Comparison of ENCODE assay signal across 15 cellular contexts in the genomic region with DNA sequence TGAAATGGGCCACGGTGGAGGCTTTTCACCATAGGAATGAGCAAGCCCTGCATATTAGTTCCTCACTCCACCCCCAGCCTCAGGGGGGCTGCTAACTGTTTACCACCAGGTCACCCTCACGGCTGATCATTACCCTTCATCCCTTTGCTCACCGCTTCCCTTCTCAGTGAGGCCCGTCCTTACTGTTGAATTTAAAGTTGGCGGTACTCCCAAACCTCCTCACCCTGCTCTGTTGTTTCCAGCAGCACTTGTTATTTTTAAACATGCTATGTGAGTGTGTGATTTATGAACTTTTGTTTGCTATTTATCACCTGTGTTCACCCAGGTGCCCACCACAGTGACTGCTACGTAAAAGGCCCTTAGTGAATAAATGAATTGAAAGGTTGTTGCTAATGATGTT.
DNase-seq lines count a peak whose midpoint lies in the region; ATAC-seq and TF ChIP-seq lines count a peak whose summit lies in the region.
"Had no signal": no experiment of that assay in that cellular context is flagged by ENCODE, and none has a peak within 500 bp of the region (broad histone marks: within the 10 kb centered on the region; RNA-seq: fewer than 3 reads in every experiment).

No MANE protein-coding gene starts in this region.

- H3K27ac Mint-ChIP-seq in GM23338 (no peak overlapping the region), T-helper 17 cell (peak overlapping the region; percentile 24)

- DNase-seq in NCI-H748 (lab: John Stamatoyannopoulos, UW; ENCODE audit: unreplicated experiment): peak; percentile 37
- DNase-seq in NCI-H748 treated with DMSO at 0.1 percent for 48 hours (lab: John Stamatoyannopoulos, UW): no peak
- DNase-seq in GM23338 (ENCODE audit: low spot score): no peak
- DNase-seq in T-helper 17 cell: no peak
- no peak for DNase-seq in left ventricle myocardium superior
- DNase-seq in OCI-M1 (lab: John Stamatoyannopoulos, UW): no peak
- no peak for DNase-seq in 8988T
- DNase-seq: BE2C, COR-L47, DMS 273 treated with DMSO at 0.1 percent for 48 hours, MM.1S, NCI-H187, Peyer's patch had no signal

- peak; percentile 46 for ATAC-seq in GM23338
- no peak for ATAC-seq in T-helper 17 cell
- peak; percentile 86 for ATAC-seq in left ventricle myocardium superior
- no peak for ATAC-seq in activated CD4-positive, CD25-positive, alpha-beta regulatory T cell treated with anti-CD3 and anti-CD28 coated beads, Interleukin-2, amount 50 U/mL, for 24 hours

- H3K79me2 ChIP-seq in GM23338 (replicated peaks; ENCODE audit: insufficient read depth): no peaks in the 10 kb centered on the region

- H3K4me1 ChIP-seq in GM23338 (ENCODE audit: insufficient read depth): peaks cover 4% of the 10 kb centered on the region; the same call in 1 of the 2 replicates
- H3K4me1 ChIP-seq: BE2C, Peyer's patch had no signal

- no peaks in the 10 kb centered on the region for H3K9me3 Mint-ChIP-seq in GM23338
- H3K9me3 Mint-ChIP-seq: CD4-positive, CD25-positive, alpha-beta regulatory T cell had no signal

- H3F3A ChIP-seq in GM23338 (replicated peaks; ENCODE audit: low read depth): no peaks in the 10 kb centered on the region

- intact Hi-C loops in left ventricle myocardium superior (cut with micrococcal nuclease): no loop called here

- no peaks in the 10 kb centered on the region for H3K9me3 ChIP-seq in T-helper 17 cell (ENCODE audit: control insufficient read depth, low read length, poor library complexity, severe bottlenecking)
- H3K9me3 ChIP-seq: BE2C, Peyer's patch had no signal

- no peaks in the 10 kb centered on the region for H4K20me1 ChIP-seq in GM23338 (replicated peaks; ENCODE audit: insufficient read depth)

- no peaks in the 10 kb centered on the region for H3K36me3 ChIP-seq in GM23338 (ENCODE audit: insufficient read depth)
- H3K36me3 ChIP-seq: BE2C, Peyer's patch had no signal

- H3K4me1 Mint-ChIP-seq in GM23338: peaks cover 23% of the 10 kb centered on the region
- peaks cover 26% of the 10 kb centered on the region for H3K4me1 Mint-ChIP-seq in T-helper 17 cell

- H3K27me3 Mint-ChIP-seq in GM23338 (ENCODE audit: insufficient read depth, low read depth, poor library complexity) (peaks cover 5% of the 10 kb centered on the region), T-helper 17 cell (no peaks in the 10 kb centered on the region)
- H3K27me3 Mint-ChIP-seq: CD4-positive, CD25-positive, alpha-beta regulatory T cell had no signal

- H3K4me2 ChIP-seq in GM23338: no peak overlapping the region

- H3K27me3 ChIP-seq in GM23338 (ENCODE audit: insufficient read depth): no peaks in the 10 kb centered on the region
- H3K27me3 ChIP-seq: BE2C, Peyer's patch had no signal

- H3K36me3 Mint-ChIP-seq in GM23338 (ENCODE audit: low read depth): no peaks in the 10 kb centered on the region
- peaks cover 14% of the 10 kb centered on the region for H3K36me3 Mint-ChIP-seq in T-helper 17 cell (ENCODE audit: low read depth)

- TF ChIP-seq CTCF in GM23338 (conservative IDR thresholded peaks at IDR 0.05; ENCODE audit: low read depth in 2 of 2): no peak

- H3K27ac ChIP-seq in GM23338 (ENCODE audit: low read depth): no peak overlapping the region
- H3K27ac ChIP-seq: Peyer's patch had no signal

- 0 out of 2 replicates have a peak, but pooled peaks cover 3% of the 10 kb centered on the region for H3K9me2 ChIP-seq in GM23338 (ENCODE audit: insufficient read depth)

- H2AFZ ChIP-seq in GM23338: no peak overlapping the region

- H3K4me3 ChIP-seq in GM23338: no peak overlapping the region
- H3K4me3 ChIP-seq: Peyer's patch had no signal

- no peak overlapping the region for H3K4me3 Mint-ChIP-seq in GM23338
- H3K4me3 Mint-ChIP-seq in T-helper 17 cell: no peak overlapping the region
- H3K4me3 Mint-ChIP-seq: CD4-positive, CD25-positive, alpha-beta regulatory T cell had no signal

TF ChIP-seq in GM23338, 12 proteins besides CTCF, POLR2A, EP300 and RAD21 (continues in another document):
- TF ChIP-seq NANOG (IDR thresholded peaks at IDR 0.05; ENCODE audit: borderline replicate concordance): no peak
- no peak for TF ChIP-seq ZNF331 (CRISPR knock-in tag; IDR thresholded peaks at IDR 0.05; ENCODE audit: low read depth)
- TF ChIP-seq, protein P1, sequence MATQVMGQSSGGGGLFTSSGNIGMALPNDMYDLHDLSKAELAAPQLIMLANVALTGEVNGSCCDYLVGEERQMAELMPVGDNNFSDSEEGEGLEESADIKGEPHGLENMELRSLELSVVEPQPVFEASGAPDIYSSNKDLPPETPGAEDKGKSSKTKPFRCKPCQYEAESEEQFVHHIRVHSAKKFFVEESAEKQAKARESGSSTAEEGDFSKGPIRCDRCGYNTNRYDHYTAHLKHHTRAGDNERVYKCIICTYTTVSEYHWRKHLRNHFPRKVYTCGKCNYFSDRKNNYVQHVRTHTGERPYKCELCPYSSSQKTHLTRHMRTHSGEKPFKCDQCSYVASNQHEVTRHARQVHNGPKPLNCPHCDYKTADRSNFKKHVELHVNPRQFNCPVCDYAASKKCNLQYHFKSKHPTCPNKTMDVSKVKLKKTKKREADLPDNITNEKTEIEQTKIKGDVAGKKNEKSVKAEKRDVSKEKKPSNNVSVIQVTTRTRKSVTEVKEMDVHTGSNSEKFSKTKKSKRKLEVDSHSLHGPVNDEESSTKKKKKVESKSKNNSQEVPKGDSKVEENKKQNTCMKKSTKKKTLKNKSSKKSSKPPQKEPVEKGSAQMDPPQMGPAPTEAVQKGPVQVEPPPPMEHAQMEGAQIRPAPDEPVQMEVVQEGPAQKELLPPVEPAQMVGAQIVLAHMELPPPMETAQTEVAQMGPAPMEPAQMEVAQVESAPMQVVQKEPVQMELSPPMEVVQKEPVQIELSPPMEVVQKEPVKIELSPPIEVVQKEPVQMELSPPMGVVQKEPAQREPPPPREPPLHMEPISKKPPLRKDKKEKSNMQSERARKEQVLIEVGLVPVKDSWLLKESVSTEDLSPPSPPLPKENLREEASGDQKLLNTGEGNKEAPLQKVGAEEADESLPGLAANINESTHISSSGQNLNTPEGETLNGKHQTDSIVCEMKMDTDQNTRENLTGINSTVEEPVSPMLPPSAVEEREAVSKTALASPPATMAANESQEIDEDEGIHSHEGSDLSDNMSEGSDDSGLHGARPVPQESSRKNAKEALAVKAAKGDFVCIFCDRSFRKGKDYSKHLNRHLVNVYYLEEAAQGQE (IDR thresholded peaks at IDR 0.05; ENCODE audit: unreplicated experiment): no peak
- no peak for TF ChIP-seq POLR2AphosphoS5 (IDR thresholded peaks at IDR 0.05; ENCODE audit: low read depth)
- TF ChIP-seq, protein P2, sequence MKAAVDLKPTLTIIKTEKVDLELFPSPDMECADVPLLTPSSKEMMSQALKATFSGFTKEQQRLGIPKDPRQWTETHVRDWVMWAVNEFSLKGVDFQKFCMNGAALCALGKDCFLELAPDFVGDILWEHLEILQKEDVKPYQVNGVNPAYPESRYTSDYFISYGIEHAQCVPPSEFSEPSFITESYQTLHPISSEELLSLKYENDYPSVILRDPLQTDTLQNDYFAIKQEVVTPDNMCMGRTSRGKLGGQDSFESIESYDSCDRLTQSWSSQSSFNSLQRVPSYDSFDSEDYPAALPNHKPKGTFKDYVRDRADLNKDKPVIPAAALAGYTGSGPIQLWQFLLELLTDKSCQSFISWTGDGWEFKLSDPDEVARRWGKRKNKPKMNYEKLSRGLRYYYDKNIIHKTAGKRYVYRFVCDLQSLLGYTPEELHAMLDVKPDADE (IDR thresholded peaks at IDR 0.05): no peak
- no peak for TF ChIP-seq EZH2 (IDR thresholded peaks at IDR 0.05; ENCODE audit: low read depth, unreplicated experiment)
- TF ChIP-seq STAT1 (IDR thresholded peaks at IDR 0.05; ENCODE audit: unreplicated experiment): no peak

Comparison
In these comparisons a context has a peak if more than half of its experiments do, and no peak if none do; other contexts are left out.
1. ATAC-seq: peak in GM23338 (single experiment) and left ventricle myocardium superior (single experiment); none in T-helper 17 cell (single experiment) and activated CD4-positive, CD25-positive, alpha-beta regulatory T cell treated with anti-CD3 and anti-CD28 coated beads, Interleukin-2, amount 50 U/mL, for 24 hours (0 of 2).